In the genomic region with DNA sequence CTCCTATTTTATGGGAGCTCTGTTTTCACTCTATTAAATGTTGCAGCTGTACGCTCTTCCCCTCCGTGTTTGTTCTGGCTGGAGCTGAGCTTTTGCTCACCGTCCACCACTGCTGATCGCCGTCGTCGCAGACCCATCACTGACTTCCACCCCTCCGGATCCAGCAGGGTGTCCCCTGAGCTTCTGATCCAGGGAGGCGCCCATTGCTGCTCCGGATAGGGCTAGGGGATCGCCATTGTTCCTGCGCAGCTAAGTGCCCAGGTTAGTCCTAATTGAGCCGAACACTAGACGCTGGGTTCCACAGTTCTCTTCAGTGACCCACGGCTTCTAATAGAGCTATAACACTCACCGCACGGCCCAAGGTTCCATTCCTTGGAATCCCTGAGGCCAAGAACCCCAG, we compare ENCODE assay signal across 17 cellular contexts.
DNase-seq lines count a peak whose midpoint lies in the region; ATAC-seq and TF ChIP-seq lines count a peak whose summit lies in the region.
"Had no signal": no experiment of that assay in that cellular context is flagged by ENCODE, and none has a peak within 500 bp of the region (broad histone marks: within the 10 kb centered on the region; RNA-seq: fewer than 3 reads in every experiment).

No MANE protein-coding gene starts in this region.

- H3K79me2 ChIP-seq in PC-3 (ENCODE audit: low read length), result no peaks in the 10 kb centered on the region

- no peak for TF ChIP-seq CTCF in PC-3 (conservative IDR thresholded peaks at IDR 0.05; ENCODE audit: low read depth, low read length)

- H3K4me3 Mint-ChIP-seq in CD4-positive, alpha-beta memory T cell, result no peak overlapping the region
- H3K4me3 Mint-ChIP-seq: HFFc6; T-helper 1 cell treated with Interleukin-12 subunit alpha and Interleukin-12 subunit beta and Interleukin-4 antibody, amounts not matched to agents 30 μg/mL and 1 μg/mL, for 36 hours had no signal

- H3K18ac ChIP-seq in mesenchymal stem cell (ENCODE audit: low read depth in 1 of 2, low read length in 2 of 2), result no peak overlapping the region

- intact Hi-C loops in PC-3 (cut with micrococcal nuclease), result loop anchor here (1.0 to 5.0 kb wide), 3 partner anchors 44 to 81 kb away; no protein-coding TSS in a partner anchor
- intact Hi-C loops in CD4-positive, alpha-beta memory T cell (cut with micrococcal nuclease), result no loop called here

- POLR2A ChIA-PET in PC-3 (lab: Charles Lee; ENCODE audit: unreplicated experiment), result interaction anchor here (0.6 kb wide), 1 partner anchor 59 kb away, joined by 3 read pairs; no protein-coding TSS in a partner anchor
- POLR2A ChIA-PET in CD4-positive, alpha-beta memory T cell (lab: Charles Lee; ENCODE audit: partially characterized antibody), result no interaction called here

- no peaks in the 10 kb centered on the region for H3F3A ChIP-seq in PC-3 (ENCODE audit: low read length, unreplicated experiment)

- H2BK120ac ChIP-seq in mesenchymal stem cell (ENCODE audit: low read depth, low read length), result no peak overlapping the region

- H2BK5ac ChIP-seq in mesenchymal stem cell (ENCODE audit: low read depth, low read length, poor library complexity, severe bottlenecking), result no peak overlapping the region

- H3K27ac ChIP-seq in PC-3 (ENCODE audit: low read length) (peak overlapping the region; percentile 90), mesenchymal stem cell (ENCODE audit: low read length, poor library complexity, severe bottlenecking) (no peak overlapping the region)
- no peak overlapping the region for H3K27ac ChIP-seq in CD4-positive, alpha-beta memory T cell (ENCODE audit: low read depth, low read length)

- H3K36me3 Mint-ChIP-seq in CD4-positive, alpha-beta memory T cell, result no peaks in the 10 kb centered on the region

- H3K4me1 ChIP-seq in PC-3 (ENCODE audit: insufficient read depth, low read length), result peaks cover 33% of the 10 kb centered on the region
- H3K4me1 ChIP-seq in mesenchymal stem cell (ENCODE audit: control insufficient read depth, insufficient read depth, low read depth, low read length), result no peaks in the 10 kb centered on the region
- no peaks in the 10 kb centered on the region for H3K4me1 ChIP-seq in CD4-positive, alpha-beta memory T cell (ENCODE audit: insufficient read depth, low read length)

- H2BK15ac ChIP-seq in mesenchymal stem cell (ENCODE audit: low read depth, poor library complexity, severe bottlenecking), result no peak overlapping the region

- H3K27me3 ChIP-seq in PC-3 (ENCODE audit: low read length) (no peaks in the 10 kb centered on the region), mesenchymal stem cell (ENCODE audit: control insufficient read depth in 1 of 2, insufficient read depth in 1 of 2, low read length in 2 of 2) (no peaks in the 10 kb centered on the region)
- H3K27me3 ChIP-seq in CD4-positive, alpha-beta memory T cell (ENCODE audit: insufficient read depth, low read length), result no peaks in the 10 kb centered on the region

- no peak overlapping the region for H3K14ac ChIP-seq in mesenchymal stem cell (ENCODE audit: low read length in 2 of 2)

- WGBS in mesenchymal stem cell, result 97% methylated on average over 17 of the region's 17 CpGs

- ATAC-seq in PC-3, result peak; percentile 48
- no peak for ATAC-seq in GM18907 (IDR thresholded peaks at IDR 0.05; ENCODE audit: unreplicated experiment)
- ATAC-seq in HG02840 (IDR thresholded peaks at IDR 0.05; ENCODE audit: low FRiP score, unreplicated experiment), result no peak
- ATAC-seq in HG03280 (IDR thresholded peaks at IDR 0.05; ENCODE audit: unreplicated experiment), result no peak

- H4K8ac ChIP-seq in mesenchymal stem cell (ENCODE audit: low read length), result no peak overlapping the region

- H2AK5ac ChIP-seq in mesenchymal stem cell (ENCODE audit: low read length, severe bottlenecking), result no peak overlapping the region

- no peak overlapping the region for H4K91ac ChIP-seq in mesenchymal stem cell (ENCODE audit: low read length)

- DNase-seq in DMS53 (lab: John Stamatoyannopoulos, UW) (peak; percentile 57), NCI-H1930 (lab: John Stamatoyannopoulos, UW) (peak; percentile 30 to 41), PC-3 (no peak), mesenchymal stem cell (no peak)
- no peak for DNase-seq in CD4-positive, alpha-beta memory T cell
- DNase-seq: AML-193, Calu3, DND-41, GDM1, HFFc6, KG1, NCI-H1436, Right ventricle myocardium superior had no signal

- H3K4me3 ChIP-seq in PC-3 (ENCODE audit: low read length) (peak overlapping the region; percentile 56), mesenchymal stem cell (ENCODE audit: insufficient read depth in 1 of 2, low read depth in 1 of 2, low read length in 2 of 2) (no peak overlapping the region)
- no peak overlapping the region for H3K4me3 ChIP-seq in CD4-positive, alpha-beta memory T cell (ENCODE audit: low read length in 2 of 2)

- TSS peak; percentile 81 for BruUV-seq in PC-3 (replicated peaks; lab: Mats Ljungman, UMichigan)

- H2BK12ac ChIP-seq in mesenchymal stem cell (ENCODE audit: low read length in 2 of 2), result no peak overlapping the region

- no peaks in the 10 kb centered on the region for H3K9me2 ChIP-seq in PC-3 (replicated peaks; ENCODE audit: low read length)

- H3K9me3 Mint-ChIP-seq in CD4-positive, alpha-beta memory T cell, result peaks cover 6 to 30% (median 16%) of the 10 kb centered on the region in 8 donors

- no peaks in the 10 kb centered on the region for H3K79me1 ChIP-seq in mesenchymal stem cell (replicated peaks; ENCODE audit: low read length, poor library complexity, severe bottlenecking)

- no peaks in the 10 kb centered on the region for H3K27me3 Mint-ChIP-seq in CD4-positive, alpha-beta memory T cell

- no peaks in the 10 kb centered on the region for H3K4me1 Mint-ChIP-seq in CD4-positive, alpha-beta memory T cell

- H3K9ac ChIP-seq in PC-3 (ENCODE audit: low read length), result peak overlapping the region; percentile 43
- H3K9ac ChIP-seq in mesenchymal stem cell (ENCODE audit: low read length), result no peak overlapping the region

- no peak overlapping the region for H3K27ac Mint-ChIP-seq in CD4-positive, alpha-beta memory T cell
- H3K27ac Mint-ChIP-seq: HFFc6; T-helper 1 cell treated with Interleukin-12 subunit alpha and Interleukin-12 subunit beta and Interleukin-4 antibody, amounts not matched to agents 30 μg/mL and 1 μg/mL, for 36 hours had no signal

- CTCF ChIA-PET in PC-3 (lab: Charles Lee), result interaction anchor here (0.6 kb wide), 1 partner anchor 402 kb away, joined by 3 read pairs; no protein-coding TSS in a partner anchor
- CTCF ChIA-PET in CD4-positive, alpha-beta memory T cell (lab: Charles Lee; ENCODE audit: partially characterized antibody), result no interaction called here

- no peaks in the 10 kb centered on the region for H4K20me1 ChIP-seq in PC-3 (ENCODE audit: low read length)

- H3K4ac ChIP-seq in mesenchymal stem cell (ENCODE audit: low read depth in 1 of 2, low read length in 2 of 2), result no peak overlapping the region

- H3K4me2 ChIP-seq in PC-3 (ENCODE audit: low read length) (peak overlapping the region; percentile 87), mesenchymal stem cell (ENCODE audit: low read length, poor library complexity, severe bottlenecking) (no peak overlapping the region)

- no peak overlapping the region for H3K23ac ChIP-seq in mesenchymal stem cell (ENCODE audit: low read length in 2 of 2)

- H3K9me3 ChIP-seq in PC-3 (ENCODE audit: low read length) (no peaks in the 10 kb centered on the region), mesenchymal stem cell (ENCODE audit: control insufficient read depth, low read length) (no peaks in the 10 kb centered on the region)
- no peaks in the 10 kb centered on the region for H3K9me3 ChIP-seq in CD4-positive, alpha-beta memory T cell (ENCODE audit: control insufficient read depth in 1 of 2, low read length in 2 of 2)

- no peaks in the 10 kb centered on the region for H3K36me3 ChIP-seq in PC-3 (ENCODE audit: low read depth, low read length)
- H3K36me3 ChIP-seq in mesenchymal stem cell (ENCODE audit: control insufficient read depth in 1 of 2, insufficient read depth in 2 of 2, low read depth in 1 of 2, low read length in 2 of 2), result no peaks in the 10 kb centered on the region
- H3K36me3 ChIP-seq in CD4-positive, alpha-beta memory T cell (ENCODE audit: insufficient read depth, low read length), result no peaks in the 10 kb centered on the region

- H2AFZ ChIP-seq in PC-3 (ENCODE audit: low read length) (peak overlapping the region; percentile 77), mesenchymal stem cell (ENCODE audit: low read depth, low read length) (peak overlapping the region; percentile 14)

Comparison
In these comparisons a context has a peak if more than half of its experiments do, and no peak if none do; other contexts are left out.
1. DNase-seq: peak in DMS53 (single experiment) and NCI-H1930 (2 of 2); none in PC-3 (single experiment), mesenchymal stem cell (single experiment) and CD4-positive, alpha-beta memory T cell (0 of 5).